Comparison of ENCODE assay signal across 8 cellular contexts in genomic region chr3:194573680-194574437, GRCh38. TPM values are rescaled to one million over a fixed set of nuclear protein-coding genes. Genes with fewer than 3 reads are reported as not detected.
DNase-seq lines count a peak whose midpoint lies in the region; ATAC-seq, FAIRE-seq and TF ChIP-seq lines count a peak whose summit lies in the region.

No MANE protein-coding gene starts in this region.

- no peak overlapping the region for H3K4me3 ChIP-seq in NB4 (ENCODE audit: low read depth, low read length)
- no peak overlapping the region for H3K4me3 ChIP-seq in endothelial cell of umbilical vein (replicated peaks in 1 of 3; ENCODE audit: insufficient read depth in 1 of 3, low read depth in 1 of 3, low read length in 3 of 3)

- H3T11ph ChIP-seq in H9 (ENCODE audit: low read length): no peak overlapping the region

- no peaks in the 10 kb centered on the region for H3K36me3 ChIP-seq in endothelial cell of umbilical vein (ENCODE audit: control insufficient read depth in 2 of 2, extremely low read depth in 1 of 2, insufficient read depth in 2 of 2, low read length in 2 of 2)

- H3K27me3 ChIP-seq in H9 (ENCODE audit: insufficient read depth, low read length) (no peaks in the 10 kb centered on the region), endothelial cell of umbilical vein (ENCODE audit: control insufficient read depth in 2 of 2, insufficient read depth in 2 of 2, low read length in 2 of 2) (no peaks in the 10 kb centered on the region)

- TF ChIP-seq CTCF in H9 (conservative IDR thresholded peaks at IDR 0.05) (peak; percentile 68), NB4 (IDR thresholded peaks at IDR 0.05; ENCODE audit: low read depth, low read length) (peak; percentile 62), endothelial cell of umbilical vein (IDR thresholded peaks at IDR 0.05; ENCODE audit: extremely low read depth in 1 of 2, insufficient read depth in 1 of 2, low read depth in 1 of 2, low read length in 2 of 2) (peak; percentile 55 to 76), natural killer cell (IDR thresholded peaks at IDR 0.05) (peak; percentile 32)

- no peak overlapping the region for H2AK5ac ChIP-seq in H9 (ENCODE audit: insufficient read length, low read length)

- H4K20me1 ChIP-seq in H9 (ENCODE audit: control insufficient read depth, insufficient read depth, insufficient read length) (no peaks in the 10 kb centered on the region), endothelial cell of umbilical vein (replicated peaks; ENCODE audit: control insufficient read depth, extremely low read depth, insufficient read depth, low read length) (no peaks in the 10 kb centered on the region)

- H4K5ac ChIP-seq in H9 (ENCODE audit: insufficient read length, low read depth, low read length): no peak overlapping the region

- no peak overlapping the region for H2BK5ac ChIP-seq in H9 (ENCODE audit: insufficient read length, low read length)

- H4K8ac ChIP-seq in H9 (replicated peaks; ENCODE audit: insufficient read length, low read depth, low read length): no peak overlapping the region

- no peak overlapping the region for H4K91ac ChIP-seq in H9 (ENCODE audit: insufficient read length, low read depth, low read length)

- BruUV-seq in endothelial cell of umbilical vein (replicated peaks; lab: Mats Ljungman, UMichigan): no TSS peak

- H2BK15ac ChIP-seq in H9 (ENCODE audit: low read depth, low read length): no peak overlapping the region

- H3K9me1 ChIP-seq in endothelial cell of umbilical vein (replicated peaks; ENCODE audit: control insufficient read depth, extremely low read depth, insufficient read depth, low read length): no peaks in the 10 kb centered on the region

- no peak overlapping the region for H3K27ac Mint-ChIP-seq in H9
- H3K27ac Mint-ChIP-seq in natural killer cell: no peak overlapping the region

- POLR2A ChIA-PET in endothelial cell of umbilical vein (lab: Charles Lee): interaction anchor here (0.6 kb wide), 1 partner anchor 66 kb away, joined by 5 read pairs; no protein-coding TSS in a partner anchor

- H3K79me1 ChIP-seq in H9 (ENCODE audit: insufficient read depth, low read depth, low read length, poor library complexity, severe bottlenecking): no peaks in the 10 kb centered on the region

- FAIRE-seq in endothelial cell of umbilical vein (lab: Jason Lieb, UNC): peak; percentile 62

- no peak overlapping the region for H3K9ac ChIP-seq in H9 (ENCODE audit: extremely low read depth, insufficient read length, low read length)
- H3K9ac ChIP-seq in endothelial cell of umbilical vein (replicated peaks; ENCODE audit: extremely low read depth, insufficient read depth, low read length): no peak overlapping the region

- no peak overlapping the region for H3K56ac ChIP-seq in H9 (ENCODE audit: insufficient read length, low read depth, low read length)

- ATAC-seq in natural killer cell (peak; percentile 69 to 93 (median 87)), HG02840 (IDR thresholded peaks at IDR 0.05; ENCODE audit: low FRiP score, unreplicated experiment) (no peak)

- H2BK12ac ChIP-seq in H9 (ENCODE audit: insufficient read length, low read depth, low read length): no peak overlapping the region

- TF ChIP-seq POLR2A in NB4 (IDR thresholded peaks at IDR 0.05; ENCODE audit: extremely low read depth, insufficient read length) (no peak), endothelial cell of umbilical vein (IDR thresholded peaks at IDR 0.05; ENCODE audit: low read depth, low read length) (no peak)

- no peak overlapping the region for H2BK20ac ChIP-seq in H9 (ENCODE audit: low read depth, low read length, poor library complexity, severe bottlenecking)

- H2AFZ ChIP-seq in H9 (ENCODE audit: low read length) (no peak overlapping the region), endothelial cell of umbilical vein (ENCODE audit: low read depth, low read length) (no peak overlapping the region)

- H3K9me3 ChIP-seq in H9 (ENCODE audit: control insufficient read depth, low read depth, low read length) (no peaks in the 10 kb centered on the region), endothelial cell of umbilical vein (replicated peaks; ENCODE audit: control insufficient read depth, insufficient read depth, low read length) (no peaks in the 10 kb centered on the region)

- H3K4me1 Mint-ChIP-seq in H9: peaks cover 14 to 27% of the 10 kb centered on the region in 2 experiments
- no peaks in the 10 kb centered on the region for H3K4me1 Mint-ChIP-seq in natural killer cell

- CTCF ChIA-PET in endothelial cell of umbilical vein (lab: Charles Lee): interaction anchor here (0.5 to 8.9 kb wide), 30 partner anchors 8 to 241 kb away, joined by 3 to 166 read pairs (median 4); partner anchors contain the start of gene LRRC15

- no peaks in the 10 kb centered on the region for H3K23me2 ChIP-seq in H9 (ENCODE audit: insufficient read length, low read depth, low read length, poor library complexity, severe bottlenecking)

- H3K27ac ChIP-seq in H9 (ENCODE audit: insufficient read length, low read depth, low read length): no peak overlapping the region
- H3K27ac ChIP-seq in endothelial cell of umbilical vein (ENCODE audit: insufficient read depth, low read depth, low read length): no peak overlapping the region

- WGBS in H9 (ENCODE audit: extremely low coverage, insufficient read length, low lambda C conversion rate): no CpG with 5 or more reads among the region's 10 CpGs

- H3K23ac ChIP-seq in H9 (ENCODE audit: insufficient read length, low read depth, low read length): no peak overlapping the region

- H3K79me2 ChIP-seq in H9 (ENCODE audit: insufficient read depth, low read length): no peaks in the 10 kb centered on the region
- no peaks in the 10 kb centered on the region for H3K79me2 ChIP-seq in endothelial cell of umbilical vein (ENCODE audit: control insufficient read depth, insufficient read depth, low read length)

- no peaks in the 10 kb centered on the region for H3K36me3 Mint-ChIP-seq in H9 (ENCODE audit: insufficient read depth in 1 of 3, low read depth in 3 of 3)
- H3K36me3 Mint-ChIP-seq in natural killer cell: no peaks in the 10 kb centered on the region

- H3K18ac ChIP-seq in H9 (ENCODE audit: insufficient read length, low read depth, low read length): no peak overlapping the region

- H3K4me2 ChIP-seq in H9 (ENCODE audit: insufficient read depth, insufficient read length, low read length) (no peak overlapping the region), endothelial cell of umbilical vein (ENCODE audit: insufficient read depth, low read length) (no peak overlapping the region)

- H3K4me3 Mint-ChIP-seq in H9: no peak overlapping the region
- H3K4me3 Mint-ChIP-seq in natural killer cell: no peak overlapping the region

- H3K4me1 ChIP-seq in H9 (ENCODE audit: insufficient read depth, low read length) (no peaks in the 10 kb centered on the region; the same call in 1 of the 2 replicates), endothelial cell of umbilical vein (ENCODE audit: control insufficient read depth, extremely low read depth, insufficient read depth, low read length) (peaks cover 20% of the 10 kb centered on the region)

- H3K14ac ChIP-seq in H9 (ENCODE audit: insufficient read depth, low read length): no peak overlapping the region

- dilution Hi-C loops in endothelial cell of umbilical vein (cut with MboI; ENCODE audit: extremely low pct_ligation_motif_present, low sequenced_read_pairs): no loop called here

- H3K9me3 Mint-ChIP-seq in H9: no peaks in the 10 kb centered on the region
- no peaks in the 10 kb centered on the region for H3K9me3 Mint-ChIP-seq in natural killer cell

- no peak overlapping the region for H2BK120ac ChIP-seq in H9 (ENCODE audit: low read depth, low read length, poor library complexity, severe bottlenecking)

- H3K4ac ChIP-seq in H9 (ENCODE audit: low read depth, low read length): no peak overlapping the region

- DNase-seq in NCI-H2081 (lab: John Stamatoyannopoulos, UW) (peak; percentile 38 to 46), NCI-H2081 treated with DMSO at 0.1 percent for 48 hours (lab: John Stamatoyannopoulos, UW) (no peak), H9 (peak; percentile 68), NB4 (ENCODE audit: low read depth) (peak; percentile 62), endothelial cell of umbilical vein (ENCODE audit: low read depth, low spot score) (peak; percentile 54), natural killer cell (no peak)
- peak; percentile 19 for DNase-seq in activated CD4-positive, alpha-beta T cell treated with anti-CD3 and anti-CD28 coated beads for 1 hour

- H3K27me3 Mint-ChIP-seq in H9 (ENCODE audit: low read depth): peaks cover 4% of the 10 kb centered on the region
- H3K27me3 Mint-ChIP-seq in natural killer cell (ENCODE audit: low read depth in 2 of 2): peaks cover 31 to 44% of the 10 kb centered on the region in 2 donors

- intact Hi-C loops in endothelial cell of umbilical vein (cut with micrococcal nuclease): loop anchor here (1.0 kb wide), 1 partner anchor 102 kb away; no protein-coding TSS in a partner anchor
- intact Hi-C loops in natural killer cell (cut with micrococcal nuclease): loop anchor here (1.0 to 10.0 kb wide), 2 partner anchors 102 to 239 kb away; no protein-coding TSS in a partner anchor

TF ChIP-seq in endothelial cell of umbilical vein, 7 proteins besides CTCF, POLR2A, EP300 and RAD21:
- TF ChIP-seq GATA2 (IDR thresholded peaks at IDR 0.05; ENCODE audit: insufficient read depth, insufficient read length, low read depth, low read length) (no peak), EZH2 (IDR thresholded peaks at IDR 0.05; ENCODE audit: borderline replicate concordance, low read depth, low read length, severe bottlenecking) (no peak), POLR2AphosphoS5 (IDR thresholded peaks at IDR 0.05; ENCODE audit: insufficient read depth, low read depth, low read length) (no peak), MYC (IDR thresholded peaks at IDR 0.05; ENCODE audit: low read depth, low read length) (no peak), MAX (IDR thresholded peaks at IDR 0.05; ENCODE audit: insufficient read depth, insufficient read length) (no peak), JUN (IDR thresholded peaks at IDR 0.05; ENCODE audit: borderline replicate concordance, insufficient read depth, insufficient read length, low read depth) (no peak), FOS (IDR thresholded peaks at IDR 0.05; ENCODE audit: borderline replicate concordance, insufficient read depth, low read length) (no peak)

RNA-seq across cellular contexts. Expression of gene TMEM44, which starts 59.4 kb away (rescaled TPM):
- total RNA-seq in H9 (2021) (16.5 and 19.8 TPM in 2 replicates), endothelial cell of umbilical vein (115 and 125 TPM in 2 replicates), natural killer cell (1 to 10 TPM; 2.1 to 3.0 (median 2.8) TPM)
- polyA plus RNA-seq in endothelial cell of umbilical vein: 88.8 and 93.8 TPM in 2 replicates
- 73.3 and 74.2 TPM in 2 replicates for polyA plus RNA-seq in endothelial cell of umbilical vein (2011; cell fraction: cytosol; rRNA removed)
- polyA plus RNA-seq in endothelial cell of umbilical vein (2011; cell fraction: nucleus; rRNA removed): 348 and 401 TPM in 2 replicates
- 34.9 and 42.8 TPM in 2 replicates for polyA plus RNA-seq in endothelial cell of umbilical vein (2012)
- 87.1 and 91.8 TPM in 2 replicates for polyA minus RNA-seq in endothelial cell of umbilical vein
- 7.1 TPM for polyA minus RNA-seq in endothelial cell of umbilical vein (2011; cell fraction: cytosol; rRNA and poly(A)+ RNA removed)
- 95.3 and 107 TPM in 2 replicates for polyA minus RNA-seq in endothelial cell of umbilical vein (2011; cell fraction: nucleus; rRNA and poly(A)+ RNA removed)

Comparison
In these comparisons a context has a peak if more than half of its experiments do, and no peak if none do; other contexts are left out.
1. DNase-seq: peak in NCI-H2081 (2 of 2), H9 (single experiment), NB4 (single experiment), activated CD4-positive, alpha-beta T cell treated with anti-CD3 and anti-CD28 coated beads for 1 hour (single experiment) and endothelial cell of umbilical vein (single experiment); none in NCI-H2081 treated with DMSO at 0.1 percent for 48 hours (single experiment) and natural killer cell (single experiment).
2. Peak in every context shown above with its lines, with median percentiles within 50 percentile points of each other: CTCF ChIP-seq.